ENCODE assay signal across 30 cellular contexts in genomic region chr18:12347895-12348294, GRCh38.
"Had no signal": no experiment of that assay in that cellular context is flagged by ENCODE, and none has a peak within 500 bp of the region (broad histone marks: within the 10 kb centered on the region; RNA-seq: fewer than 3 reads in every experiment).

No MANE protein-coding gene starts in this region.

- H3K9me3 Mint-ChIP-seq: activated CD4-positive, alpha-beta memory T cell treated with anti-CD3 and anti-CD28 coated beads, Interleukin-2, amount 10 ng/mL, durations not matched to agents 7 days and 5 days; activated naive CD8-positive, alpha-beta T cell treated with anti-CD3 and anti-CD28 coated beads, Interleukin-2, amount 10 ng/mL, durations not matched to agents 7 days and 5 days; activated T-helper 2 cell treated with anti-CD3 and anti-CD28 coated beads, Interferon-gamma antibody, Interleukin-2, Interleukin-4, amounts not matched to agents 10 μg/mL and 5 μg/mL and 100 μg/mL, durations not matched to agents 14 hours and 24 hours and 36 hours; brain had no signal

- H3K27ac ChIP-seq: KMS-11, WERI-Rb-1 had no signal

- ATAC-seq: activated CD8-positive, alpha-beta memory T cell treated with anti-CD3 and anti-CD28 coated beads, Interleukin-2, amount 10 ng/mL, durations not matched to agents 7 days and 5 days; PC-3 had no signal

- H3K27me3 Mint-ChIP-seq: activated CD4-positive, alpha-beta memory T cell treated with anti-CD3 and anti-CD28 coated beads, Interleukin-2, amount 10 ng/mL, durations not matched to agents 7 days and 5 days; activated CD8-positive, alpha-beta memory T cell treated with anti-CD3 and anti-CD28 coated beads, Interleukin-2, amount 10 ng/mL, durations not matched to agents 7 days and 5 days; activated naive CD8-positive, alpha-beta T cell treated with anti-CD3 and anti-CD28 coated beads, Interleukin-2, amount 10 ng/mL, durations not matched to agents 7 days and 5 days; brain had no signal

- H3K27ac Mint-ChIP-seq: activated CD4-positive, alpha-beta memory T cell treated with anti-CD3 and anti-CD28 coated beads, Interleukin-2, amount 10 ng/mL, durations not matched to agents 7 days and 5 days; activated CD8-positive, alpha-beta memory T cell treated with anti-CD3 and anti-CD28 coated beads, Interleukin-2, amount 10 ng/mL, durations not matched to agents 7 days and 5 days; activated naive CD8-positive, alpha-beta T cell treated with anti-CD3 and anti-CD28 coated beads, Interleukin-2, amount 10 ng/mL, durations not matched to agents 7 days and 5 days; activated T-helper 2 cell treated with anti-CD3 and anti-CD28 coated beads, Interferon-gamma antibody, Interleukin-2, Interleukin-4, amounts not matched to agents 10 μg/mL and 5 μg/mL and 100 μg/mL, durations not matched to agents 14 hours and 24 hours and 36 hours; brain had no signal

- DNase-seq: activated CD4-positive, alpha-beta memory T cell treated with anti-CD3 and anti-CD28 coated beads, Interleukin-2, amount 10 ng/mL, durations not matched to agents 7 days and 5 days; activated CD4-positive, alpha-beta T cell treated with anti-CD3 and anti-CD28 coated beads for 1 hour; activated CD4-positive, alpha-beta T cell treated with anti-CD3 and anti-CD28 coated beads for 48 hours; activated CD4-positive, CD25-positive, alpha-beta regulatory T cell; activated CD8-positive, alpha-beta memory T cell treated with anti-CD3 and anti-CD28 coated beads for 24 hours; activated CD8-positive, alpha-beta memory T cell treated with anti-CD3 and anti-CD28 coated beads, Interleukin-2, amount 10 ng/mL, durations not matched to agents 7 days and 5 days; activated CD8-positive, alpha-beta memory T cell treated with anti-CD3 and anti-CD28 coated beads, Interleukin-2, amount 50 U/mL, for 48 hours; activated gamma-delta T cell; activated naive CD4-positive, alpha-beta T cell treated with anti-CD3 and anti-CD28 coated beads, Interleukin-2, amount 50 U/mL, for 16 hours; activated naive CD8-positive, alpha-beta T cell treated with anti-CD3 and anti-CD28 coated beads, Interleukin-2, amount 10 ng/mL, durations not matched to agents 7 days and 5 days; caudate nucleus; MM.1S; MV-4-11; NCI-H1092; NCI-H1436 treated with DMSO at 0.1 percent for 48 hours; NCI-H1694 treated with DMSO at 0.1 percent for 48 hours; NCI-H2029; NCI-H345; NCI-H524 treated with DMSO at 0.1 percent for 48 hours; NK-92 treated with Interleukin-12 subunit alpha and Interleukin-12 subunit beta, amount 100 ng/mL, for 24 hours; PC-3; Right ventricle myocardium superior; SW 1271; T-helper 1 cell; T-helper 2 cell; T-helper 9 cell; WERI-Rb-1 had no signal

- H3K4me2 ChIP-seq: KMS-11 had no signal

- H3K9ac ChIP-seq: KMS-11 had no signal

- H3K4me1 Mint-ChIP-seq: activated CD8-positive, alpha-beta memory T cell treated with anti-CD3 and anti-CD28 coated beads, Interleukin-2, amount 10 ng/mL, durations not matched to agents 7 days and 5 days; brain had no signal

- H3K4me3 Mint-ChIP-seq: activated CD4-positive, alpha-beta memory T cell treated with anti-CD3 and anti-CD28 coated beads, Interleukin-2, amount 10 ng/mL, durations not matched to agents 7 days and 5 days; activated CD8-positive, alpha-beta memory T cell treated with anti-CD3 and anti-CD28 coated beads, Interleukin-2, amount 10 ng/mL, durations not matched to agents 7 days and 5 days; activated naive CD8-positive, alpha-beta T cell treated with anti-CD3 and anti-CD28 coated beads, Interleukin-2, amount 10 ng/mL, durations not matched to agents 7 days and 5 days; brain had no signal
